Comparison of ENCODE assay signal across 8 cellular contexts in genomic region chrX:25523574-25523973, GRCh38.
DNase-seq lines count a peak whose midpoint lies in the region; ATAC-seq and TF ChIP-seq lines count a peak whose summit lies in the region.

No MANE protein-coding gene starts in this region.

- H3K9me2 ChIP-seq in HCT116 (ENCODE audit: insufficient read depth), result no peaks in the 10 kb centered on the region
- H3K9me2 ChIP-seq in PC-3 (replicated peaks; ENCODE audit: low read length), result no peaks in the 10 kb centered on the region

- in situ Hi-C loops in gastrocnemius medialis (cut with MboI; ENCODE audit: low sequenced_read_pairs in 4 of 4), result no loop called here

- CTCF ChIA-PET in HCT116 (lab: Charles Lee) (no interaction called here), PC-3 (lab: Charles Lee) (no interaction called here)

- no peak overlapping the region for H3K9ac ChIP-seq in HCT116 (ENCODE audit: low read length)
- H3K9ac ChIP-seq in PC-3 (ENCODE audit: low read length), result no peak overlapping the region

- ATAC-seq in HCT116 (no peak), PC-3 (no peak), gastroesophageal sphincter (no peak), gastrocnemius medialis (no peak)

- no peaks in the 10 kb centered on the region for H3K27me3 ChIP-seq in HCT116 (ENCODE audit: insufficient read depth, low read length)
- H3K27me3 ChIP-seq in PC-3 (ENCODE audit: low read length), result no peaks in the 10 kb centered on the region
- no peaks in the 10 kb centered on the region for H3K27me3 ChIP-seq in thyroid gland
- no peaks in the 10 kb centered on the region for H3K27me3 ChIP-seq in gastroesophageal sphincter
- H3K27me3 ChIP-seq in ascending aorta, result no peaks in the 10 kb centered on the region
- no peaks in the 10 kb centered on the region for H3K27me3 ChIP-seq in gastrocnemius medialis

- H3K9me3 ChIP-seq in HCT116 (ENCODE audit: control insufficient read depth in 1 of 2, insufficient read depth in 1 of 2, low read depth in 1 of 2, low read length in 2 of 2), result no peaks in the 10 kb centered on the region
- no peaks in the 10 kb centered on the region for H3K9me3 ChIP-seq in PC-3 (ENCODE audit: low read length)
- H3K9me3 ChIP-seq in thyroid gland, result no peaks in the 10 kb centered on the region
- no peaks in the 10 kb centered on the region for H3K9me3 ChIP-seq in gastroesophageal sphincter
- no peaks in the 10 kb centered on the region for H3K9me3 ChIP-seq in ascending aorta
- no peaks in the 10 kb centered on the region for H3K9me3 ChIP-seq in gastrocnemius medialis

- no TSS peak for BruUV-seq in HCT116 (replicated peaks; lab: Mats Ljungman, UMichigan)
- BruUV-seq in PC-3 (replicated peaks; lab: Mats Ljungman, UMichigan), result no TSS peak

- H3K27ac ChIP-seq in HCT116 (ENCODE audit: low read depth, low read length) (no peak overlapping the region), PC-3 (ENCODE audit: low read length) (peak overlapping the region; percentile 30), thyroid gland (no peak overlapping the region), gastroesophageal sphincter (no peak overlapping the region), ascending aorta (no peak overlapping the region), gastrocnemius medialis (no peak overlapping the region)

- H2AFZ ChIP-seq in HCT116 (ENCODE audit: low read depth, low read length, poor library complexity, severe bottlenecking), result no peak overlapping the region
- no peak overlapping the region for H2AFZ ChIP-seq in PC-3 (ENCODE audit: low read length)

- RAD21 ChIA-PET in HCT116 (lab: Charles Lee; ENCODE audit: low non-redundant PET in 1 of 2, low total read pairs in 2 of 2, uncharacterized antibody in 2 of 2, unreplicated experiment in 2 of 2), result no interaction called here

- TF ChIP-seq POLR2A in HCT116 (IDR thresholded peaks at IDR 0.05; ENCODE audit: borderline replicate concordance, extremely low read depth, insufficient read depth, insufficient read length), result no peak
- no peak for TF ChIP-seq POLR2A in thyroid gland (IDR thresholded peaks at IDR 0.05)
- no peak for TF ChIP-seq POLR2A in gastroesophageal sphincter (IDR thresholded peaks at IDR 0.05)
- no peak for TF ChIP-seq POLR2A in gastrocnemius medialis (IDR thresholded peaks at IDR 0.05)

- TF ChIP-seq EP300 in gastroesophageal sphincter (IDR thresholded peaks at IDR 0.05), result no peak

- 6 to 8% methylated on average over 5 of the region's 5 CpGs for WGBS in thyroid gland, 2 donors
- 16 to 20% methylated on average over 1 to 5 of the region's 5 CpGs for WGBS in gastroesophageal sphincter (ENCODE audit: low coverage in 1 of 2), 2 donors

- POLR2A ChIA-PET in HCT116 (lab: Charles Lee) (no interaction called here), PC-3 (lab: Charles Lee; ENCODE audit: unreplicated experiment) (no interaction called here)

- no peaks in the 10 kb centered on the region for H3K4me1 ChIP-seq in HCT116 (ENCODE audit: control insufficient read depth in 1 of 2, insufficient read depth in 2 of 2, low read length in 2 of 2)
- H3K4me1 ChIP-seq in PC-3 (ENCODE audit: insufficient read depth, low read length), result no peaks in the 10 kb centered on the region
- H3K4me1 ChIP-seq in thyroid gland, result no peaks in the 10 kb centered on the region
- H3K4me1 ChIP-seq in gastroesophageal sphincter, result no peaks in the 10 kb centered on the region
- no peaks in the 10 kb centered on the region for H3K4me1 ChIP-seq in ascending aorta
- no peaks in the 10 kb centered on the region for H3K4me1 ChIP-seq in gastrocnemius medialis

- peak; percentile 7 for DNase-seq in AG10803 (ENCODE audit: low read depth)
- peak; percentile 6 for DNase-seq in HCT116 (ENCODE audit: low read depth, low spot score)
- peak; percentile 23 for DNase-seq in PC-3
- peak; percentile 1 for DNase-seq in foreskin melanocyte
- DNase-seq in thyroid gland, result peak; percentile 2
- no peak for DNase-seq in ascending aorta (ENCODE audit: low spot score in 2 of 2)
- no peak for DNase-seq in gastrocnemius medialis

- intact Hi-C loops in HCT116 (cut with micrococcal nuclease), result no loop called here
- intact Hi-C loops in PC-3 (cut with micrococcal nuclease), result no loop called here
- intact Hi-C loops in thyroid gland (cut with DNase I), result no loop called here
- intact Hi-C loops in ascending aorta (cut with DNase I), result loop anchor here (10.0 kb wide), 1 partner anchor 59 kb away; no protein-coding TSS in a partner anchor
- intact Hi-C loops in gastrocnemius medialis (cut with DNase I; ENCODE audit: low total_unique reads), result no loop called here

- no peaks in the 10 kb centered on the region for H3K79me2 ChIP-seq in HCT116 (ENCODE audit: insufficient read depth, low read length)
- H3K79me2 ChIP-seq in PC-3 (ENCODE audit: low read length), result no peaks in the 10 kb centered on the region

- no peaks in the 10 kb centered on the region for H3F3A ChIP-seq in PC-3 (ENCODE audit: low read length, unreplicated experiment)

- TF ChIP-seq CTCF in AG10803 (conservative IDR thresholded peaks at IDR 0.05; ENCODE audit: low read length) (no peak; the same call in 1 of the 2 replicates), HCT116 (IDR thresholded peaks at IDR 0.05 in 2 of 3, conservative IDR thresholded peaks at IDR 0.05 in 1 of 3; ENCODE audit: borderline replicate concordance in 1 of 3, insufficient read depth in 1 of 3, low read depth in 2 of 3, low read length in 2 of 3) (peak in 2 of 3 experiments; percentile 22 to 42; a peak in 3 of 6 replicates), PC-3 (conservative IDR thresholded peaks at IDR 0.05; ENCODE audit: low read depth, low read length) (peak; percentile 45), thyroid gland (IDR thresholded peaks at IDR 0.05) (peak in 2 of 6 experiments; percentile 17 to 22), gastroesophageal sphincter (IDR thresholded peaks at IDR 0.05) (peak in 1 of 4 experiments; percentile 8), ascending aorta (IDR thresholded peaks at IDR 0.05) (no peak), gastrocnemius medialis (IDR thresholded peaks at IDR 0.05 in 4 of 5, conservative IDR thresholded peaks at IDR 0.05 in 1 of 5) (no peak)

- H3K4me3 ChIP-seq in AG10803 (ENCODE audit: low read length) (no peak overlapping the region), HCT116 (replicated peaks in 1 of 2; ENCODE audit: low read depth in 1 of 2, low read length in 2 of 2) (no peak overlapping the region), PC-3 (ENCODE audit: low read length) (no peak overlapping the region), thyroid gland (replicated peaks in 1 of 3) (no peak overlapping the region), gastroesophageal sphincter (no peak overlapping the region), ascending aorta (no peak overlapping the region), gastrocnemius medialis (no peak overlapping the region)

- H4K20me1 ChIP-seq in HCT116 (ENCODE audit: insufficient read depth) (no peaks in the 10 kb centered on the region), PC-3 (ENCODE audit: low read length) (no peaks in the 10 kb centered on the region)

- H3K4me2 ChIP-seq in HCT116 (ENCODE audit: low read length) (no peak overlapping the region), PC-3 (ENCODE audit: low read length) (peak overlapping the region; percentile 5; the same call in 1 of the 2 replicates)

- H3K36me3 ChIP-seq in HCT116 (ENCODE audit: control insufficient read depth in 1 of 2, insufficient read depth in 2 of 2, low read length in 2 of 2) (no peaks in the 10 kb centered on the region), PC-3 (ENCODE audit: low read depth, low read length) (no peaks in the 10 kb centered on the region), thyroid gland (no peaks in the 10 kb centered on the region), gastroesophageal sphincter (no peaks in the 10 kb centered on the region), ascending aorta (no peaks in the 10 kb centered on the region), gastrocnemius medialis (no peaks in the 10 kb centered on the region)

- peak; percentile 32; the same call in 1 of the 2 replicates for TF ChIP-seq RAD21 in HCT116 (IDR thresholded peaks at IDR 0.05; ENCODE audit: low read depth)

TF ChIP-seq in HCT116, 20 proteins besides CTCF, POLR2A, EP300 and RAD21:
- TF ChIP-seq YY1 (IDR thresholded peaks at IDR 0.05; ENCODE audit: extremely low read depth, insufficient replicate concordance, low read depth, low read length) (no peak), ELF1 (IDR thresholded peaks at IDR 0.05; ENCODE audit: borderline replicate concordance, low read depth) (no peak), MAX (IDR thresholded peaks at IDR 0.05) (no peak), CBX3 (IDR thresholded peaks at IDR 0.05; ENCODE audit: low read depth) (no peak), POLR2AphosphoS5 (IDR thresholded peaks at IDR 0.05; ENCODE audit: low read depth, low read length) (no peak), ZNF274 (IDR thresholded peaks at IDR 0.05; ENCODE audit: low read depth, low read length) (no peak)
- TF ChIP-seq, protein P1, sequence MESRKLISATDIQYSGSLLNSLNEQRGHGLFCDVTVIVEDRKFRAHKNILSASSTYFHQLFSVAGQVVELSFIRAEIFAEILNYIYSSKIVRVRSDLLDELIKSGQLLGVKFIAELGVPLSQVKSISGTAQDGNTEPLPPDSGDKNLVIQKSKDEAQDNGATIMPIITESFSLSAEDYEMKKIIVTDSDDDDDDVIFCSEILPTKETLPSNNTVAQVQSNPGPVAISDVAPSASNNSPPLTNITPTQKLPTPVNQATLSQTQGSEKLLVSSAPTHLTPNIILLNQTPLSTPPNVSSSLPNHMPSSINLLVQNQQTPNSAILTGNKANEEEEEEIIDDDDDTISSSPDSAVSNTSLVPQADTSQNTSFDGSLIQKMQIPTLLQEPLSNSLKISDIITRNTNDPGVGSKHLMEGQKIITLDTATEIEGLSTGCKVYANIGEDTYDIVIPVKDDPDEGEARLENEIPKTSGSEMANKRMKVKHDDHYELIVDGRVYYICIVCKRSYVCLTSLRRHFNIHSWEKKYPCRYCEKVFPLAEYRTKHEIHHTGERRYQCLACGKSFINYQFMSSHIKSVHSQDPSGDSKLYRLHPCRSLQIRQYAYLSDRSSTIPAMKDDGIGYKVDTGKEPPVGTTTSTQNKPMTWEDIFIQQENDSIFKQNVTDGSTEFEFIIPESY (IDR thresholded peaks at IDR 0.05; ENCODE audit: extremely low read depth, insufficient replicate concordance, low read length), result no peak

Comparison
In these comparisons a context has a peak if more than half of its experiments do, and no peak if none do; other contexts are left out.
1. DNase-seq: peak in AG10803 (single experiment), HCT116 (single experiment), PC-3 (single experiment), foreskin melanocyte (single experiment) and thyroid gland (2 of 2); none in ascending aorta (0 of 2) and gastrocnemius medialis (0 of 2).
2. CTCF ChIP-seq: peak in HCT116 (2 of 3) and PC-3 (single experiment); none in AG10803 (single experiment), ascending aorta (0 of 3) and gastrocnemius medialis (0 of 5).